ENCODE assay signal across 15 cellular contexts in genomic region chr19:6234527-6234926, GRCh38. TPM values are rescaled to one million over a fixed set of nuclear protein-coding genes. Genes with fewer than 3 reads are reported as not detected.
DNase-seq lines count a peak whose midpoint lies in the region; ATAC-seq and TF ChIP-seq lines count a peak whose summit lies in the region.
"Had no signal": no experiment of that assay in that cellular context is flagged by ENCODE, and none has a peak within 500 bp of the region (broad histone marks: within the 10 kb centered on the region; RNA-seq: fewer than 3 reads in every experiment).

No MANE protein-coding gene starts in this region.

- peaks cover 5% of the 10 kb centered on the region for H3K36me3 Mint-ChIP-seq in osteocyte (ENCODE audit: unreplicated experiment)
- peaks cover 17% of the 10 kb centered on the region for H3K36me3 Mint-ChIP-seq in CD8-positive, alpha-beta T cell
- peaks cover 18% of the 10 kb centered on the region for H3K36me3 Mint-ChIP-seq in CD4-positive, alpha-beta T cell (ENCODE audit: low read depth)

- H3K27me3 ChIP-seq in heart right ventricle = no peaks in the 10 kb centered on the region
- H3K27me3 ChIP-seq in esophagus muscularis mucosa = no peaks in the 10 kb centered on the region
- H3K27me3 ChIP-seq in vagina = no peaks in the 10 kb centered on the region
- no peaks in the 10 kb centered on the region for H3K27me3 ChIP-seq in CD8-positive, alpha-beta T cell (ENCODE audit: insufficient read depth, low read length)
- H3K27me3 ChIP-seq in CD4-positive, alpha-beta T cell (ENCODE audit: control insufficient read depth, insufficient read depth, low read length) = no peaks in the 10 kb centered on the region
- H3K27me3 ChIP-seq: ascending aorta, right lobe of liver had no signal

- WGBS in heart right ventricle, 2 donors = 62 to 69% methylated on average over 8 of the region's 8 CpGs
- 94% methylated on average over 8 of the region's 8 CpGs for WGBS in esophagus muscularis mucosa

- H3K4me3 Mint-ChIP-seq in osteocyte (ENCODE audit: unreplicated experiment) = no peak overlapping the region
- H3K4me3 Mint-ChIP-seq in CD8-positive, alpha-beta T cell = no peak overlapping the region
- H3K4me3 Mint-ChIP-seq in CD4-positive, alpha-beta T cell = no peak overlapping the region
- H3K4me3 Mint-ChIP-seq: T-helper 2 cell treated with Interferon-gamma antibody and Interleukin-4, amounts not matched to agents 5 μg/mL and 100 μg/mL, for 36 hours had no signal

- peaks cover 0 to 10% (median 0%) of the 10 kb centered on the region in 9 donors for H3K36me3 ChIP-seq in heart right ventricle
- peaks cover 5 to 11% (median 10%) of the 10 kb centered on the region in 4 donors for H3K36me3 ChIP-seq in esophagus muscularis mucosa
- peaks cover 0 to 7% of the 10 kb centered on the region in 2 donors for H3K36me3 ChIP-seq in vagina
- no peaks in the 10 kb centered on the region for H3K36me3 ChIP-seq in CD8-positive, alpha-beta T cell (ENCODE audit: insufficient read depth, low read length)

- DNase-seq in heart right ventricle (no peak), Right ventricle myocardium superior (no peak), esophagus muscularis mucosa (ENCODE audit: extremely low spot score) (no peak), osteocyte (ENCODE audit: extremely low spot score, unreplicated experiment) (no peak), vagina (ENCODE audit: extremely low spot score in 2 of 2) (no peak), ureter (ENCODE audit: low spot score) (no peak)
- no peak for DNase-seq in CD8-positive, alpha-beta T cell
- no peak for DNase-seq in CD4-positive, alpha-beta T cell
- DNase-seq: activated CD4-positive, alpha-beta T cell treated with anti-CD3 and anti-CD28 coated beads, Interleukin-2, amount 50 U/mL, for 1 hour; effector memory CD4-positive, alpha-beta T cell; NCI-H2029; NCI-H774 had no signal

- H3K4me1 Mint-ChIP-seq in osteocyte (ENCODE audit: unreplicated experiment) = peaks cover 46% of the 10 kb centered on the region
- H3K4me1 Mint-ChIP-seq in CD8-positive, alpha-beta T cell (ENCODE audit: low read depth) = peaks cover 46% of the 10 kb centered on the region
- H3K4me1 Mint-ChIP-seq in CD4-positive, alpha-beta T cell (ENCODE audit: low read depth) = peaks cover 44% of the 10 kb centered on the region

- H3K27ac ChIP-seq in heart right ventricle (peak overlapping the region; percentile 62 to 85 (median 81)), esophagus muscularis mucosa (replicated peaks in 1 of 4) (peak overlapping the region; percentile 56 to 64 (median 58)), vagina (peak overlapping the region; percentile 69)
- no peak overlapping the region for H3K27ac ChIP-seq in CD8-positive, alpha-beta T cell (ENCODE audit: low read depth, low read length)
- no peak overlapping the region for H3K27ac ChIP-seq in CD4-positive, alpha-beta T cell (ENCODE audit: low read depth, low read length)

- H3K27ac Mint-ChIP-seq in osteocyte (ENCODE audit: unreplicated experiment) = peak overlapping the region; percentile 42
- H3K27ac Mint-ChIP-seq in CD8-positive, alpha-beta T cell = no peak overlapping the region
- H3K27ac Mint-ChIP-seq in CD4-positive, alpha-beta T cell = no peak overlapping the region
- H3K27ac Mint-ChIP-seq: T-helper 2 cell treated with Interferon-gamma antibody and Interleukin-4, amounts not matched to agents 5 μg/mL and 100 μg/mL, for 36 hours had no signal

- ATAC-seq in heart right ventricle (no peak), Right ventricle myocardium superior (ENCODE audit: poor library complexity) (no peak)
- no peak for ATAC-seq in CD8-positive, alpha-beta T cell
- no peak for ATAC-seq in CD4-positive, alpha-beta T cell (ENCODE audit: poor library complexity)

- no peak overlapping the region for H3K4me3 ChIP-seq in heart right ventricle
- no peak overlapping the region for H3K4me3 ChIP-seq in esophagus muscularis mucosa
- H3K4me3 ChIP-seq in vagina = no peak overlapping the region
- no peak overlapping the region for H3K4me3 ChIP-seq in CD8-positive, alpha-beta T cell (ENCODE audit: low read depth, low read length)
- H3K4me3 ChIP-seq: right lobe of liver had no signal

- no peaks in the 10 kb centered on the region for H3K27me3 Mint-ChIP-seq in osteocyte (ENCODE audit: unreplicated experiment)
- no peaks in the 10 kb centered on the region for H3K27me3 Mint-ChIP-seq in CD8-positive, alpha-beta T cell (ENCODE audit: low read depth)
- H3K27me3 Mint-ChIP-seq in CD4-positive, alpha-beta T cell = no peaks in the 10 kb centered on the region

- H3K4me1 ChIP-seq in heart right ventricle = peaks cover 42 to 87% (median 73%) of the 10 kb centered on the region in 9 donors
- H3K4me1 ChIP-seq in esophagus muscularis mucosa = peaks cover 74 to 93% (median 75%) of the 10 kb centered on the region in 4 donors
- peaks cover 78% of the 10 kb centered on the region for H3K4me1 ChIP-seq in vagina
- H3K4me1 ChIP-seq in CD8-positive, alpha-beta T cell (ENCODE audit: insufficient read depth, low read length) = peaks cover 6% of the 10 kb centered on the region

- TF ChIP-seq CTCF in heart right ventricle (IDR thresholded peaks at IDR 0.05) (no peak), esophagus muscularis mucosa (IDR thresholded peaks at IDR 0.05) (no peak), osteocyte (IDR thresholded peaks at IDR 0.05) (no peak), vagina (IDR thresholded peaks at IDR 0.05) (no peak)
- no peak for TF ChIP-seq CTCF in CD8-positive, alpha-beta T cell (IDR thresholded peaks at IDR 0.05)
- TF ChIP-seq CTCF in CD4-positive, alpha-beta T cell (IDR thresholded peaks at IDR 0.05) = no peak

- no peaks in the 10 kb centered on the region for H3K9me3 Mint-ChIP-seq in osteocyte (ENCODE audit: unreplicated experiment)
- H3K9me3 Mint-ChIP-seq in CD8-positive, alpha-beta T cell = no peaks in the 10 kb centered on the region
- no peaks in the 10 kb centered on the region for H3K9me3 Mint-ChIP-seq in CD4-positive, alpha-beta T cell
- H3K9me3 Mint-ChIP-seq: T-helper 2 cell treated with Interferon-gamma antibody and Interleukin-4, amounts not matched to agents 5 μg/mL and 100 μg/mL, for 36 hours had no signal

- no peak for TF ChIP-seq POLR2A in esophagus muscularis mucosa (IDR thresholded peaks at IDR 0.05; ENCODE audit: low read depth)
- no peak for TF ChIP-seq POLR2A in vagina (IDR thresholded peaks at IDR 0.05)

- intact Hi-C loops in heart right ventricle (cut with DNase I) = loop anchor here in 3 of 10 donors (5.0 kb wide), 2 partner anchors 38 to 43 kb away; partner anchors contain the start of gene MLLT1 (in 1 of the 3)
- intact Hi-C loops in Right ventricle myocardium superior (cut with DNase I) = loop anchor here (5.0 kb wide), 1 partner anchor 38 kb away; no protein-coding TSS in a partner anchor
- intact Hi-C loops in esophagus muscularis mucosa (cut with DNase I) = no loop called here
- intact Hi-C loops in vagina (cut with DNase I) = no loop called here
- intact Hi-C loops in CD8-positive, alpha-beta T cell (cut with DNase I, micrococcal nuclease) = no loop called here
- intact Hi-C loops in CD4-positive, alpha-beta T cell (cut with DNase I, micrococcal nuclease) = no loop called here

- H3K9me3 ChIP-seq in heart right ventricle = no peaks in the 10 kb centered on the region
- no peaks in the 10 kb centered on the region for H3K9me3 ChIP-seq in esophagus muscularis mucosa
- H3K9me3 ChIP-seq in vagina = no peaks in the 10 kb centered on the region
- no peaks in the 10 kb centered on the region for H3K9me3 ChIP-seq in CD8-positive, alpha-beta T cell (ENCODE audit: low read length)
- H3K9me3 ChIP-seq in CD4-positive, alpha-beta T cell (ENCODE audit: control insufficient read depth, low read length) = no peaks in the 10 kb centered on the region
- H3K9me3 ChIP-seq: ascending aorta, right lobe of liver had no signal

- CTCF ChIA-PET in CD8-positive, alpha-beta T cell (lab: Charles Lee) = interaction anchor here (2.2 kb wide), 1 partner anchor 16 kb away, joined by 8 read pairs; no protein-coding TSS in a partner anchor
- CTCF ChIA-PET in CD4-positive, alpha-beta T cell (lab: Charles Lee) = interaction anchor here (1.4 kb wide), 1 partner anchor 15 kb away, joined by 4 read pairs; no protein-coding TSS in a partner anchor

- no peak for TF ChIP-seq EP300 in esophagus muscularis mucosa (IDR thresholded peaks at IDR 0.05)

- POLR2A ChIA-PET in CD8-positive, alpha-beta T cell (lab: Charles Lee) = no interaction called here
- POLR2A ChIA-PET in CD4-positive, alpha-beta T cell (lab: Charles Lee) = no interaction called here

RNA-seq across cellular contexts. Expression of gene MLLT1, which starts 45.2 kb away (rescaled TPM):
- 10 to 100 TPM; 27.6 to 48.3 (median 32.4) TPM for total RNA-seq in heart right ventricle
- 10 to 100 TPM; 21.4 to 28.7 TPM for polyA plus RNA-seq in heart right ventricle
- total RNA-seq in Right ventricle myocardium superior = 37.2 TPM
- 10 to 100 TPM; 21.5 to 46.9 (median 33.4) TPM for total RNA-seq in esophagus muscularis mucosa
- 65.8 and 68.8 TPM in 2 replicates for total RNA-seq in osteocyte
- 25.5 TPM for total RNA-seq in vagina
- 68.3 TPM for total RNA-seq in ureter
- 10 to 100 TPM; 11.8 to 15.0 TPM for total RNA-seq in CD8-positive, alpha-beta T cell
- total RNA-seq in CD4-positive, alpha-beta T cell = 10 to 100 TPM; 18.3 to 22.1 TPM

Comparison
In these comparisons a context has a peak if more than half of its experiments do, and no peak if none do; other contexts are left out.
1. H3K27ac ChIP-seq: peak in heart right ventricle (10 of 10), esophagus muscularis mucosa (4 of 4) and vagina (single experiment); none in CD8-positive, alpha-beta T cell (single experiment) and CD4-positive, alpha-beta T cell (single experiment).